24 cellular contexts compared by ENCODE assay signal in the genomic region with DNA sequence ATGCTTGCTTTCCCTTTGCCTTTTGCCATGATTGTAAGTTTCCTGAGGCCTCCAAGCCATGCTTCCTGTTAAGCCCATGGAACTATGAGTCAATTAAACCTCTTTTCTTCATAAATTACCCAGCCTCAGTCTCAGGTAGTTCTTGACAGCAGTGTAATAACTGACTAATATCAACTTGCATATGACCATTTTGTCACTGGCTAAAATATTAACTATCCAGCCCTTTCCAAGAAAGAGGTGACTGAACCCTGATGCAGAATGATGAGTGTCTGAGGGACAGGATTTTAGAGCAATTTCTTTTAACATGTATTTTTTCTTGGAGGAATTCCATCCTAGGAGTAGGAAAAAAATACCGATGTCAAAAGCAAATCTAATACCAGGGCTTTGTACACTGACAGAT.
"Had no signal": no experiment of that assay in that cellular context is flagged by ENCODE, and none has a peak within 500 bp of the region (broad histone marks: within the 10 kb centered on the region; RNA-seq: fewer than 3 reads in every experiment).

No MANE protein-coding gene starts in this region.

- H3K4me3 ChIP-seq: coronary artery, dorsolateral prefrontal cortex, esophagus muscularis mucosa, gastroesophageal sphincter, heart left ventricle, hepatocyte, left ventricle myocardium inferior, lower lobe of right lung, mucosa of descending colon had no signal

- H2AFZ ChIP-seq: hepatocyte had no signal

- ATAC-seq: foreskin keratinocyte, gastroesophageal sphincter, heart left ventricle, left cardiac atrium, lower lobe of right lung, mucosa of descending colon had no signal

- DNase-seq: dermis blood vessel endothelial cell; dorsolateral prefrontal cortex; effector CD4-positive, alpha-beta T cell; effector memory CD4-positive, alpha-beta T cell; foreskin keratinocyte; heart left ventricle; hypothalamus; immature natural killer cell; islet precursor cell; kidney; kidney glomerular epithelial cell; left cardiac atrium; left ventricle myocardium inferior; lower lobe of right lung; mesenchymal stem cell; mucosa of descending colon; naive B cell had no signal

- H3K27ac ChIP-seq: coronary artery, dorsolateral prefrontal cortex, esophagus muscularis mucosa, foreskin keratinocyte, gastroesophageal sphincter, heart left ventricle, hepatocyte, left ventricle myocardium inferior, lower lobe of right lung had no signal

- H3K4me1 ChIP-seq: gastroesophageal sphincter, lower lobe of right lung had no signal

- H3K79me2 ChIP-seq: hepatocyte had no signal

- H3K36me3 ChIP-seq: esophagus muscularis mucosa, gastroesophageal sphincter, heart left ventricle, left ventricle myocardium inferior, lower lobe of right lung had no signal

- H3K4me2 ChIP-seq: hepatocyte had no signal

- H3K9me3 ChIP-seq: esophagus muscularis mucosa, gastroesophageal sphincter, heart left ventricle, lower lobe of right lung had no signal

- FAIRE-seq: colon, endothelial cell of umbilical vein, frontal cortex, kidney had no signal

- H3K27me3 ChIP-seq: dorsolateral prefrontal cortex, esophagus muscularis mucosa, foreskin keratinocyte, gastroesophageal sphincter, heart left ventricle, hepatocyte had no signal
